8 cellular contexts compared by ENCODE assay signal in genomic region chr3:33636125-33636855, GRCh38.
A peak's percentile ranks its signal among the peaks of the same experiment; 100 is the strongest.
DNase-seq lines count a peak whose midpoint lies in the region; ATAC-seq, FAIRE-seq and TF ChIP-seq lines count a peak whose summit lies in the region.

No MANE protein-coding gene starts in this region.

- H3K36me3 ChIP-seq in GM12878 (ENCODE audit: control insufficient read depth in 2 of 2, insufficient read depth in 2 of 2, low read length in 1 of 2): no peaks in the 10 kb centered on the region; a peak in 1 of 4 replicates
- no peaks in the 10 kb centered on the region for H3K36me3 ChIP-seq in kidney epithelial cell (ENCODE audit: control insufficient read depth, insufficient read depth, low read length)

- H3K27ac Mint-ChIP-seq in activated CD4-positive, alpha-beta memory T cell treated with anti-CD3 and anti-CD28 coated beads for 36 hours: no peak overlapping the region
- no peak overlapping the region for H3K27ac Mint-ChIP-seq in activated naive CD8-positive, alpha-beta T cell treated with anti-CD3 and anti-CD28 coated beads, Interleukin-2, amount 50 U/mL, for 24 hours

- no peaks in the 10 kb centered on the region for H3K27me3 ChIP-seq in GM12878 (replicated peaks in 1 of 2; ENCODE audit: control insufficient read depth in 2 of 2, insufficient read depth in 2 of 2, low read length in 1 of 2)
- no peaks in the 10 kb centered on the region for H3K27me3 ChIP-seq in kidney epithelial cell (ENCODE audit: control insufficient read depth, insufficient read depth, low read length)

- no peak overlapping the region for H3K9ac ChIP-seq in GM12878 (ENCODE audit: control insufficient read depth, insufficient read depth, low read length)

- peak; percentile 62 for ATAC-seq in GM12878
- ATAC-seq in activated naive CD8-positive, alpha-beta T cell treated with anti-CD3 and anti-CD28 coated beads, Interleukin-2, amount 50 U/mL, for 24 hours: no peak

- 70% methylated on average over 6 of the region's 6 CpGs for WGBS in GM12878 (ENCODE audit: insufficient coverage, insufficient replicate concordance, low lambda C conversion rate, missing lambda C conversion rate)

- CTCF ChIA-PET in AG04449 (lab: Yijun Ruan, JAX): interaction anchor here (0.9 to 5.6 kb wide), 18 partner anchors 9 to 189 kb away, joined by 3 to 129 read pairs (median 4); partner anchors contain the start of gene PDCD6IP
- CTCF ChIA-PET in GM12878 (lab: Yijun Ruan, JAX): interaction anchor here (1.0 to 2.7 kb wide), 22 partner anchors 8 to 505 kb away, joined by 3 to 66 read pairs (median 4); partner anchors contain the start of gene PDCD6IP
- CTCF ChIA-PET in activated CD4-positive, alpha-beta memory T cell treated with anti-CD3 and anti-CD28 coated beads for 36 hours (lab: Charles Lee): interaction anchor here (0.6 to 2.5 kb wide), 8 partner anchors 8 to 153 kb away, joined by 3 to 53 read pairs (median 7); no protein-coding TSS in a partner anchor

- no peak overlapping the region for H2AFZ ChIP-seq in GM12878 (ENCODE audit: control insufficient read depth, low read depth, low read length)

- POLR2A ChIA-PET in AG04449 (lab: Yijun Ruan, JAX) (no interaction called here), GM12878 (lab: Charles Lee) (interaction anchor here (0.9 kb wide), 1 partner anchor 151 kb away, joined by 3 read pairs; no protein-coding TSS in a partner anchor)
- POLR2A ChIA-PET in activated CD4-positive, alpha-beta memory T cell treated with anti-CD3 and anti-CD28 coated beads for 36 hours (lab: Charles Lee): no interaction called here

- RAD21 ChIA-PET in GM12878 (lab: Charles Lee; ENCODE audit: unreplicated experiment): interaction anchor here (0.8 to 2.0 kb wide), 7 partner anchors 9 to 505 kb away, joined by 3 to 25 read pairs (median 5); no protein-coding TSS in a partner anchor

- H3K9me3 ChIP-seq in GM12878 (replicated peaks; ENCODE audit: control insufficient read depth, insufficient read depth, low read length): no peaks in the 10 kb centered on the region

- H4K20me1 ChIP-seq in GM12878 (ENCODE audit: control insufficient read depth, insufficient read depth): no peaks in the 10 kb centered on the region

- in situ Hi-C loops in GM12878 (cut with MboI): loop anchor here (5.0 kb wide), 1 partner anchor 151 kb away; no protein-coding TSS in a partner anchor

- peak; percentile 49 for TF ChIP-seq CTCF in AG04449 (IDR thresholded peaks at IDR 0.05; ENCODE audit: insufficient read depth, low read length, missing control alignments)
- TF ChIP-seq CTCF in GM12874 (IDR thresholded peaks at IDR 0.05; ENCODE audit: insufficient read depth, low read depth, low read length): peak; percentile 32; the same call in 1 of the 2 replicates
- peak; percentile 42 to 51 (median 50); a peak in 5 of 6 replicates for TF ChIP-seq CTCF in GM12878 (IDR thresholded peaks at IDR 0.05 in 2 of 3, conservative IDR thresholded peaks at IDR 0.05 in 1 of 3; ENCODE audit: control insufficient read depth in 2 of 3, extremely low read depth in 1 of 3, insufficient read depth in 1 of 3, low read depth in 3 of 3, low read length in 3 of 3)
- TF ChIP-seq CTCF in kidney epithelial cell (IDR thresholded peaks at IDR 0.05; ENCODE audit: insufficient read depth, low read length, poor library complexity, severe bottlenecking): peak; percentile 61

- SMC1A ChIA-PET in GM12878 (lab: Charles Lee; ENCODE audit: uncharacterized antibody, unreplicated experiment): interaction anchor here (1.1 to 2.5 kb wide), 12 partner anchors 9 to 175 kb away, joined by 3 to 20 read pairs (median 8); no protein-coding TSS in a partner anchor

- peaks cover 4% of the 10 kb centered on the region for H3K36me3 Mint-ChIP-seq in activated CD4-positive, alpha-beta memory T cell treated with anti-CD3 and anti-CD28 coated beads for 36 hours
- peaks cover 3% of the 10 kb centered on the region for H3K36me3 Mint-ChIP-seq in activated naive CD8-positive, alpha-beta T cell treated with anti-CD3 and anti-CD28 coated beads, Interleukin-2, amount 50 U/mL, for 24 hours (ENCODE audit: low read depth)

- no peak overlapping the region for H3K27ac ChIP-seq in GM12878 (ENCODE audit: control insufficient read depth, insufficient read depth)

- peak; percentile 80 for TF ChIP-seq RAD21 in GM12878 (IDR thresholded peaks at IDR 0.05; ENCODE audit: insufficient read depth, low read depth, low read length)

- H3K4me1 Mint-ChIP-seq in activated CD4-positive, alpha-beta memory T cell treated with anti-CD3 and anti-CD28 coated beads for 36 hours (ENCODE audit: low read depth): no peaks in the 10 kb centered on the region
- peaks cover 2% of the 10 kb centered on the region for H3K4me1 Mint-ChIP-seq in activated naive CD8-positive, alpha-beta T cell treated with anti-CD3 and anti-CD28 coated beads, Interleukin-2, amount 50 U/mL, for 24 hours

- H3K27me3 Mint-ChIP-seq in activated CD4-positive, alpha-beta memory T cell treated with anti-CD3 and anti-CD28 coated beads for 36 hours: no peaks in the 10 kb centered on the region
- H3K27me3 Mint-ChIP-seq in activated naive CD8-positive, alpha-beta T cell treated with anti-CD3 and anti-CD28 coated beads, Interleukin-2, amount 50 U/mL, for 24 hours: no peaks in the 10 kb centered on the region

- no peak for DNase-seq in AG04449 (ENCODE audit: low read depth, low spot score)
- DNase-seq in NCI-H226: peak; percentile 11
- DNase-seq in GM12878 (ENCODE audit: low read depth, low spot score): no peak
- DNase-seq in kidney epithelial cell (ENCODE audit: low read depth): peak; percentile 38
- no peak for DNase-seq in activated CD4-positive, alpha-beta memory T cell treated with anti-CD3 and anti-CD28 coated beads for 36 hours
- DNase-seq in activated naive CD8-positive, alpha-beta T cell treated with anti-CD3 and anti-CD28 coated beads, Interleukin-2, amount 50 U/mL, for 24 hours: no peak
- DNase-seq in activated CD8-positive, alpha-beta memory T cell treated with anti-CD3 and anti-CD28 coated beads, Interleukin-2, amount 50 U/mL, for 4 hours: no peak

- H3K4me3 ChIP-seq in AG04449 (ENCODE audit: low read depth, low read length) (no peak overlapping the region), GM12878 (no peak overlapping the region), kidney epithelial cell (ENCODE audit: low read depth, low read length) (no peak overlapping the region)

- intact Hi-C loops in GM12878 (cut with micrococcal nuclease; ENCODE audit: unreplicated experiment): loop anchor here (1.0 to 5.0 kb wide), 3 partner anchors 81 to 151 kb away; partner anchors contain the start of gene CLASP2
- intact Hi-C loops in activated CD4-positive, alpha-beta memory T cell treated with anti-CD3 and anti-CD28 coated beads for 36 hours (cut with micrococcal nuclease): loop anchor here (1.0 kb wide), 3 partner anchors 81 to 151 kb away; no protein-coding TSS in a partner anchor

- peak; percentile 35 for FAIRE-seq in GM12878 (lab: Jason Lieb, UNC)

- no peaks in the 10 kb centered on the region for H3K9me3 Mint-ChIP-seq in activated CD4-positive, alpha-beta memory T cell treated with anti-CD3 and anti-CD28 coated beads for 36 hours
- H3K9me3 Mint-ChIP-seq in activated naive CD8-positive, alpha-beta T cell treated with anti-CD3 and anti-CD28 coated beads, Interleukin-2, amount 50 U/mL, for 24 hours: no peaks in the 10 kb centered on the region

- H3K4me1 ChIP-seq in GM12878 (ENCODE audit: control insufficient read depth, insufficient read depth, low read length): no peaks in the 10 kb centered on the region

- no peak overlapping the region for H3K4me3 Mint-ChIP-seq in activated CD4-positive, alpha-beta memory T cell treated with anti-CD3 and anti-CD28 coated beads for 36 hours
- H3K4me3 Mint-ChIP-seq in activated naive CD8-positive, alpha-beta T cell treated with anti-CD3 and anti-CD28 coated beads, Interleukin-2, amount 50 U/mL, for 24 hours: no peak overlapping the region

- H3K4me2 ChIP-seq in GM12878 (ENCODE audit: control insufficient read depth, insufficient read depth): no peak overlapping the region

- no peak for TF ChIP-seq EP300 in GM12878 (IDR thresholded peaks at IDR 0.05; ENCODE audit: borderline replicate concordance in 1 of 2, control insufficient read depth in 1 of 2, low read depth in 2 of 2, low read length in 2 of 2)

- H3K79me2 ChIP-seq in GM12878 (ENCODE audit: control insufficient read depth, insufficient read depth, low read length): no peaks in the 10 kb centered on the region

- TF ChIP-seq POLR2A in GM12878 (IDR thresholded peaks at IDR 0.05; ENCODE audit: low read depth, low read length): no peak

- BruUV-seq in GM12878 (replicated peaks; lab: Mats Ljungman, UMichigan): no TSS peak

TF ChIP-seq in GM12878, 131 proteins besides CTCF, POLR2A, EP300 and RAD21:
- peak; percentile 61; the same call in 1 of the 2 replicates for TF ChIP-seq SMC3 (IDR thresholded peaks at IDR 0.05; ENCODE audit: borderline replicate concordance, low read length)
- no peak for TF ChIP-seq KDM1A (IDR thresholded peaks at IDR 0.05; ENCODE audit: borderline replicate concordance)

Comparison
In these comparisons a context has a peak if more than half of its experiments do, and no peak if none do; other contexts are left out.
1. DNase-seq: peak in NCI-H226 (single experiment) and kidney epithelial cell (single experiment); none in AG04449 (single experiment), GM12878 (single experiment), activated CD4-positive, alpha-beta memory T cell treated with anti-CD3 and anti-CD28 coated beads for 36 hours (single experiment), activated naive CD8-positive, alpha-beta T cell treated with anti-CD3 and anti-CD28 coated beads, Interleukin-2, amount 50 U/mL, for 24 hours (single experiment) and activated CD8-positive, alpha-beta memory T cell treated with anti-CD3 and anti-CD28 coated beads, Interleukin-2, amount 50 U/mL, for 4 hours (single experiment).
2. Peak in every context shown above with its lines, with median percentiles within 50 percentile points of each other: CTCF ChIP-seq.